ENCODE assay signal across 25 cellular contexts in genomic region chr10:21604651-21605050, GRCh38.
DNase-seq lines count a peak whose midpoint lies in the region; ATAC-seq and TF ChIP-seq lines count a peak whose summit lies in the region.
"Had no signal": no experiment of that assay in that cellular context is flagged by ENCODE, and none has a peak within 500 bp of the region (broad histone marks: within the 10 kb centered on the region; RNA-seq: fewer than 3 reads in every experiment).

No MANE protein-coding gene starts in this region.

- CTCF ChIA-PET in CD4-positive, alpha-beta T cell (lab: Charles Lee), result no interaction called here
- CTCF ChIA-PET in activated CD8-positive, alpha-beta T cell treated with anti-CD3 and anti-CD28 coated beads for 36 hours (lab: Charles Lee), result no interaction called here

- H3K4me3 ChIP-seq in endodermal cell (ENCODE audit: low read length), result no peak overlapping the region
- H3K4me3 ChIP-seq: A549; BLaER1 treated with 17β-estradiol and CSF1 and Interleukin-3, amounts not matched to agents 10 nM and 100 nM had no signal

- 94 to 100% methylated on average over 1 to 2 of the region's 2 CpGs for WGBS in endodermal cell (ENCODE audit: insufficient coverage in 1 of 2, insufficient read length in 1 of 2), 2 experiments

- no peak for ATAC-seq in CD4-positive, alpha-beta T cell (ENCODE audit: poor library complexity)
- ATAC-seq in naive B cell (ENCODE audit: low read depth in 2 of 2) (peak in 1 of 2 donors; percentile 56), left colon (no peak)
- no peak for ATAC-seq in activated CD8-positive, alpha-beta T cell treated with anti-CD3 and anti-CD28 coated beads for 36 hours
- ATAC-seq: A549 had no signal

- H3K4me1 ChIP-seq in endodermal cell (ENCODE audit: control insufficient read depth, insufficient read depth, low read length), result peaks cover 4% of the 10 kb centered on the region
- H3K4me1 ChIP-seq: BLaER1 treated with 17β-estradiol and CSF1 and Interleukin-3, amounts not matched to agents 10 nM and 100 nM had no signal

- H3K27ac Mint-ChIP-seq in CD4-positive, alpha-beta T cell, result peak overlapping the region; percentile 53
- H3K27ac Mint-ChIP-seq in endodermal cell (peak overlapping the region; percentile 81), naive B cell (peak overlapping the region in 1 of 6 donors; percentile 8)
- no peak overlapping the region for H3K27ac Mint-ChIP-seq in activated CD8-positive, alpha-beta T cell treated with anti-CD3 and anti-CD28 coated beads for 36 hours

- H3K27me3 ChIP-seq in CD4-positive, alpha-beta T cell (ENCODE audit: control insufficient read depth, insufficient read depth, low read length), result no peaks in the 10 kb centered on the region
- H3K27me3 ChIP-seq in endodermal cell (ENCODE audit: control insufficient read depth, insufficient read depth, low read length, poor library complexity, severe bottlenecking), result no peaks in the 10 kb centered on the region
- H3K27me3 ChIP-seq: BLaER1 treated with 17β-estradiol and CSF1 and Interleukin-3, amounts not matched to agents 10 nM and 100 nM had no signal

- H3K4me3 Mint-ChIP-seq in CD4-positive, alpha-beta T cell, result no peak overlapping the region
- H3K4me3 Mint-ChIP-seq in endodermal cell (no peak overlapping the region), naive B cell (no peak overlapping the region)
- H3K4me3 Mint-ChIP-seq in activated CD8-positive, alpha-beta T cell treated with anti-CD3 and anti-CD28 coated beads for 36 hours, result no peak overlapping the region
- H3K4me3 Mint-ChIP-seq: CD8-positive, alpha-beta memory T cell; IgD-negative memory B cell had no signal

- H3K36me3 ChIP-seq in endodermal cell (ENCODE audit: control insufficient read depth, insufficient read depth, low read length), result peaks cover 60% of the 10 kb centered on the region

- POLR2A ChIA-PET in CD4-positive, alpha-beta T cell (lab: Charles Lee), result no interaction called here
- POLR2A ChIA-PET in activated CD8-positive, alpha-beta T cell treated with anti-CD3 and anti-CD28 coated beads for 36 hours (lab: Charles Lee), result no interaction called here

- H3K9me3 Mint-ChIP-seq in CD4-positive, alpha-beta T cell, result peaks cover 3% of the 10 kb centered on the region
- H3K9me3 Mint-ChIP-seq in endodermal cell (peaks cover 36% of the 10 kb centered on the region), naive B cell (peaks cover 4 to 14% (median 5%) of the 10 kb centered on the region in 7 donors)
- H3K9me3 Mint-ChIP-seq in activated CD8-positive, alpha-beta T cell treated with anti-CD3 and anti-CD28 coated beads for 36 hours, result peaks cover 2% of the 10 kb centered on the region
- H3K9me3 Mint-ChIP-seq: IgD-negative memory B cell had no signal

- H3K27ac ChIP-seq in CD4-positive, alpha-beta T cell (ENCODE audit: low read depth, low read length), result no peak overlapping the region
- no peak overlapping the region for H3K27ac ChIP-seq in endodermal cell (ENCODE audit: low read depth, low read length)
- H3K27ac ChIP-seq: A549; BLaER1 treated with 17β-estradiol and CSF1 and Interleukin-3, amounts not matched to agents 10 nM and 100 nM; RWPE1 had no signal

- no peak overlapping the region for H3K9ac ChIP-seq in endodermal cell (ENCODE audit: extremely low read depth, low read length, poor library complexity, severe bottlenecking)
- H3K9ac ChIP-seq: BLaER1 treated with 17β-estradiol and CSF1 and Interleukin-3, amounts not matched to agents 10 nM and 100 nM had no signal

- intact Hi-C loops in CD4-positive, alpha-beta T cell (cut with DNase I, micrococcal nuclease), result no loop called here
- intact Hi-C loops in left colon (cut with DNase I, micrococcal nuclease), result no loop called here
- intact Hi-C loops in activated CD8-positive, alpha-beta T cell treated with anti-CD3 and anti-CD28 coated beads for 36 hours (cut with micrococcal nuclease), result no loop called here

- TF ChIP-seq CTCF in CD4-positive, alpha-beta T cell (IDR thresholded peaks at IDR 0.05), result no peak
- no peak for TF ChIP-seq CTCF in endodermal cell (conservative IDR thresholded peaks at IDR 0.05)
- no peak for TF ChIP-seq CTCF in activated CD8-positive, alpha-beta T cell treated with anti-CD3 and anti-CD28 coated beads for 36 hours (IDR thresholded peaks at IDR 0.05)

- no peak for DNase-seq in CD4-positive, alpha-beta T cell
- peak; percentile 44 for DNase-seq in NAMALWA (ENCODE audit: low spot score)
- DNase-seq in endodermal cell, result no peak
- peak; percentile 18 for DNase-seq in naive B cell
- no peak for DNase-seq in NOMO-1 treated with DMSO at 0.1 percent for 48 hours (lab: John Stamatoyannopoulos, UW; ENCODE audit: unreplicated experiment)
- DNase-seq in left colon, result no peak
- DNase-seq in activated CD8-positive, alpha-beta T cell treated with anti-CD3 and anti-CD28 coated beads for 36 hours, result no peak
- DNase-seq: AML-193; Calu3; CD8-positive, alpha-beta memory T cell; DND-41; Kasumi-1; NCI-H1105; NCI-H1436 treated with DMSO at 0.1 percent for 48 hours; NCI-H187 treated with DMSO at 0.1 percent for 48 hours; NCI-H2107; NCI-H524; NCI-H774; NK-92 treated with Interleukin-12 subunit alpha and Interleukin-12 subunit beta, amount 100 ng/mL, for 24 hours; SHP77 treated with DMSO at 0.1 percent for 48 hours; SW 1271 had no signal

- H3K27me3 Mint-ChIP-seq in CD4-positive, alpha-beta T cell, result no peaks in the 10 kb centered on the region
- H3K27me3 Mint-ChIP-seq in endodermal cell (ENCODE audit: insufficient read depth) (no peaks in the 10 kb centered on the region), naive B cell (no peaks in the 10 kb centered on the region)
- H3K27me3 Mint-ChIP-seq in activated CD8-positive, alpha-beta T cell treated with anti-CD3 and anti-CD28 coated beads for 36 hours, result no peaks in the 10 kb centered on the region
- H3K27me3 Mint-ChIP-seq: IgD-negative memory B cell had no signal

- H3K4me1 Mint-ChIP-seq in CD4-positive, alpha-beta T cell (ENCODE audit: low read depth), result peaks cover 69% of the 10 kb centered on the region
- H3K4me1 Mint-ChIP-seq in endodermal cell (peaks cover 6% of the 10 kb centered on the region), naive B cell (peaks cover 15 to 23% (median 23%) of the 10 kb centered on the region in 3 donors)
- peaks cover 29% of the 10 kb centered on the region for H3K4me1 Mint-ChIP-seq in activated CD8-positive, alpha-beta T cell treated with anti-CD3 and anti-CD28 coated beads for 36 hours (ENCODE audit: low read depth)

- no peaks in the 10 kb centered on the region for H3K9me3 ChIP-seq in CD4-positive, alpha-beta T cell (ENCODE audit: control insufficient read depth, low read length)
- peaks cover 46% of the 10 kb centered on the region for H3K9me3 ChIP-seq in endodermal cell (ENCODE audit: control insufficient read depth, low read length)

- H3K36me3 Mint-ChIP-seq in CD4-positive, alpha-beta T cell (ENCODE audit: low read depth), result peaks cover 63% of the 10 kb centered on the region
- H3K36me3 Mint-ChIP-seq in endodermal cell (ENCODE audit: low read depth) (peaks cover 46% of the 10 kb centered on the region), naive B cell (peaks cover 24 to 32% of the 10 kb centered on the region in 2 donors)
- H3K36me3 Mint-ChIP-seq in activated CD8-positive, alpha-beta T cell treated with anti-CD3 and anti-CD28 coated beads for 36 hours (ENCODE audit: low read depth), result peaks cover 36% of the 10 kb centered on the region

Comparison
In these comparisons a context has a peak if more than half of its experiments do, and no peak if none do; other contexts are left out.
1. DNase-seq: peak in NAMALWA (single experiment) and naive B cell (single experiment); none in CD4-positive, alpha-beta T cell (0 of 10), endodermal cell (single experiment), NOMO-1 treated with DMSO at 0.1 percent for 48 hours (single experiment), left colon (0 of 2) and activated CD8-positive, alpha-beta T cell treated with anti-CD3 and anti-CD28 coated beads for 36 hours (single experiment).